In the genomic region with DNA sequence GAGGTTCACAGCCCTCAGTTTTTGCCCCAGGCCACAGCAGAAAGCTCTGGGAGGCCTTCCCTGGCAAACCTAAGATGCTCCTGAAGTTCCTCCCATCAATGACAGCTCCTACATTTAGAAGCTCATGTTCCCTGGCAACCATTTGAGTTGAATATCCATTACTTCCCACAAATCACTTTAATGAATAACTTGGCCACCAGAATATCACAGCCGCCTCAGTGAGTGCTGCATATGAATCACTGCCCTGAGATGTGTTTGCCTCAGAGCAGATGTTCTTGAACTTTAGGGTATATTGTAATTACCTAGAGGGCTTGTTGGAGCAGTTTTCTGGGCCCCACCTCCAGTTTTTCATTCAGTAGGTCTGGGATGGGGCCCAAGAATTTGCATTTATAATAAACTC, we compare ENCODE assay signal across 18 cellular contexts. TPM values are rescaled to one million over a fixed set of nuclear protein-coding genes. Genes with fewer than 3 reads are reported as not detected.
A peak's percentile ranks its signal among the peaks of the same experiment; 100 is the strongest.
DNase-seq lines count a peak whose midpoint lies in the region; ATAC-seq and TF ChIP-seq lines count a peak whose summit lies in the region.
"Had no signal": no experiment of that assay in that cellular context is flagged by ENCODE, and none has a peak within 500 bp of the region (broad histone marks: within the 10 kb centered on the region; RNA-seq: fewer than 3 reads in every experiment).

No MANE protein-coding gene starts in this region.

- no peaks in the 10 kb centered on the region for H3K9me3 Mint-ChIP-seq in activated naive CD4-positive, alpha-beta T cell treated with anti-CD3 and anti-CD28 coated beads for 36 hours
- H3K9me3 Mint-ChIP-seq: activated T-helper 1 cell treated with anti-CD3 and anti-CD28 coated beads, Interleukin-12 subunit alpha, Interleukin-12 subunit beta, Interleukin-2, Interleukin-4 antibody, amounts not matched to agents 30 ng/mL and 10 ng/mL and 1 ng/mL, durations not matched to agents 14 hours and 24 hours and 36 hours had no signal

- H3K27me3 Mint-ChIP-seq in activated naive CD4-positive, alpha-beta T cell treated with anti-CD3 and anti-CD28 coated beads for 36 hours (ENCODE audit: low read depth) = peaks cover 6% of the 10 kb centered on the region
- H3K27me3 Mint-ChIP-seq: activated CD8-positive, alpha-beta T cell treated with anti-CD3 and anti-CD28 coated beads for 36 hours had no signal

- TF ChIP-seq CTCF in astrocyte of the spinal cord (IDR thresholded peaks at IDR 0.05; ENCODE audit: low read depth, low read length) = no peak

- H3K4me1 Mint-ChIP-seq in activated naive CD4-positive, alpha-beta T cell treated with anti-CD3 and anti-CD28 coated beads for 36 hours (ENCODE audit: low read depth) = no peaks in the 10 kb centered on the region
- H3K4me1 Mint-ChIP-seq: stimulated activated memory B cell treated with anti-CD40 and anti-IgM and Interleukin-4, amounts not matched to agents 10 μg/mL and 1 μg/mL and 100 μg/mL, for 72 hours had no signal

- no peaks in the 10 kb centered on the region for H3K36me3 ChIP-seq in GM23248 (ENCODE audit: low read depth)
- H3K36me3 ChIP-seq: BLaER1, heart right ventricle, pancreas had no signal

- CTCF ChIA-PET in activated naive CD4-positive, alpha-beta T cell treated with anti-CD3 and anti-CD28 coated beads for 36 hours (lab: Charles Lee) = no interaction called here

- no peak overlapping the region for H3K4me3 ChIP-seq in GM23248
- no peak overlapping the region for H3K4me3 ChIP-seq in astrocyte of the spinal cord (ENCODE audit: low read depth, low read length)
- H3K4me3 ChIP-seq: BLaER1, heart right ventricle, pancreas had no signal

- peak overlapping the region; percentile 35 for H3K4me2 ChIP-seq in GM23248 (ENCODE audit: unreplicated experiment)

- no peaks in the 10 kb centered on the region for H4K20me1 ChIP-seq in GM23248 (ENCODE audit: insufficient read depth)
- H4K20me1 ChIP-seq: BLaER1 had no signal

- no peaks in the 10 kb centered on the region for H3K27me3 ChIP-seq in GM23248 (replicated peaks; ENCODE audit: insufficient read depth)
- H3K27me3 ChIP-seq: BLaER1, pancreas had no signal

- no peak overlapping the region for H2AFZ ChIP-seq in GM23248

- no peak for ATAC-seq in HG02571 (IDR thresholded peaks at IDR 0.05; ENCODE audit: unreplicated experiment)
- ATAC-seq: activated CD8-positive, alpha-beta T cell treated with anti-CD3 and anti-CD28 coated beads for 36 hours; heart right ventricle had no signal

- H3K4me3 Mint-ChIP-seq in activated naive CD4-positive, alpha-beta T cell treated with anti-CD3 and anti-CD28 coated beads for 36 hours = no peak overlapping the region
- H3K4me3 Mint-ChIP-seq: activated CD8-positive, alpha-beta T cell treated with anti-CD3 and anti-CD28 coated beads for 36 hours; activated T-helper 1 cell treated with anti-CD3 and anti-CD28 coated beads, Interleukin-12 subunit alpha, Interleukin-12 subunit beta, Interleukin-2, Interleukin-4 antibody, amounts not matched to agents 30 ng/mL and 10 ng/mL and 1 ng/mL, durations not matched to agents 14 hours and 24 hours and 36 hours; stimulated activated memory B cell treated with anti-CD40 and anti-IgM and Interleukin-4, amounts not matched to agents 10 μg/mL and 1 μg/mL and 100 μg/mL, for 72 hours had no signal

- intact Hi-C loops in activated naive CD4-positive, alpha-beta T cell treated with anti-CD3 and anti-CD28 coated beads for 36 hours (cut with micrococcal nuclease) = no loop called here

- H3K9me2 ChIP-seq in GM23248 (ENCODE audit: insufficient read depth) = no peaks in the 10 kb centered on the region

- H3K9ac ChIP-seq in GM23248 = no peak overlapping the region
- H3K9ac ChIP-seq: BLaER1 had no signal

- no peaks in the 10 kb centered on the region for H3K36me3 Mint-ChIP-seq in activated naive CD4-positive, alpha-beta T cell treated with anti-CD3 and anti-CD28 coated beads for 36 hours (ENCODE audit: low read depth)
- H3K36me3 Mint-ChIP-seq: stimulated activated memory B cell treated with anti-CD40 and anti-IgM and Interleukin-4, amounts not matched to agents 10 μg/mL and 1 μg/mL and 100 μg/mL, for 72 hours had no signal

- WGBS in GM23248 (ENCODE audit: low coverage in 1 of 2, low lambda C conversion rate in 2 of 2, missing lambda C conversion rate in 2 of 2), 2 experiments = 0% methylated on average over 1 of the region's 1 CpG

- in situ Hi-C loops in GM23248 (cut with MboI) = no loop called here
- in situ Hi-C loops in astrocyte of the spinal cord (cut with HindIII; ENCODE audit: low sequenced_read_pairs) = no loop called here

- no peak overlapping the region for H3K27ac Mint-ChIP-seq in activated naive CD4-positive, alpha-beta T cell treated with anti-CD3 and anti-CD28 coated beads for 36 hours
- H3K27ac Mint-ChIP-seq: activated CD8-positive, alpha-beta T cell treated with anti-CD3 and anti-CD28 coated beads for 36 hours; activated T-helper 1 cell treated with anti-CD3 and anti-CD28 coated beads, Interleukin-12 subunit alpha, Interleukin-12 subunit beta, Interleukin-2, Interleukin-4 antibody, amounts not matched to agents 30 ng/mL and 10 ng/mL and 1 ng/mL, durations not matched to agents 14 hours and 24 hours and 36 hours; stimulated activated memory B cell treated with anti-CD40 and anti-IgM and Interleukin-4, amounts not matched to agents 10 μg/mL and 1 μg/mL and 100 μg/mL, for 72 hours had no signal

- H3K9me3 ChIP-seq in GM23248 (ENCODE audit: low read depth) = no peaks in the 10 kb centered on the region
- H3K9me3 ChIP-seq: pancreas had no signal

- DNase-seq in AG08396 (ENCODE audit: low spot score) = peak; percentile 45
- DNase-seq in GM23248 = peak; percentile 92
- peak; percentile 67 for DNase-seq in astrocyte of the spinal cord (ENCODE audit: low read depth, low spot score)
- peak; percentile 87 for DNase-seq in kidney glomerular epithelial cell (lab: John Stamatoyannopoulos, UW)
- no peak for DNase-seq in dedifferentiated amniotic fluid mesenchymal stem cell (ENCODE audit: extremely low spot score)
- DNase-seq in AML-193 (lab: John Stamatoyannopoulos, UW) = no peak
- DNase-seq in activated naive CD4-positive, alpha-beta T cell treated with anti-CD3 and anti-CD28 coated beads for 36 hours = no peak
- DNase-seq: activated CD8-positive, alpha-beta T cell treated with anti-CD3 and anti-CD28 coated beads for 36 hours; amniotic stem cell; heart right ventricle; NCI-H2081 treated with DMSO at 0.1 percent for 48 hours; NCI-H69; pancreas; small intestine had no signal

- H3K4me1 ChIP-seq in GM23248 (ENCODE audit: insufficient read depth) = peaks cover 13% of the 10 kb centered on the region
- H3K4me1 ChIP-seq: BLaER1, heart right ventricle, pancreas had no signal

- H3K79me2 ChIP-seq in GM23248 (ENCODE audit: insufficient read depth) = no peaks in the 10 kb centered on the region

- peaks cover 16% of the 10 kb centered on the region; the same call in 1 of the 2 replicates for H3F3A ChIP-seq in GM23248 (ENCODE audit: insufficient read depth)

- H3K27ac ChIP-seq in GM23248 = peak overlapping the region; percentile 38
- H3K27ac ChIP-seq: BLaER1, heart right ventricle, pancreas had no signal

RNA-seq across cellular contexts. Expression of gene SLCO2A1, which starts 27.4 kb away (rescaled TPM):
- 0.22 and 0.63 TPM in 2 replicates for total RNA-seq in GM23248 (2014; rRNA removed; shearing (Covaris generic))
- polyA plus RNA-seq in GM23248 (2016; fragmentation: Nextera tagmentation; extraction: Ambion mirVana) = 4.3 and 4.8 TPM in 2 replicates
- total RNA-seq in activated naive CD4-positive, alpha-beta T cell treated with anti-CD3 and anti-CD28 coated beads for 36 hours = not detected
- total RNA-seq: activated CD8-positive, alpha-beta T cell treated with anti-CD3 and anti-CD28 coated beads for 36 hours; activated T-helper 1 cell treated with anti-CD3 and anti-CD28 coated beads, Interleukin-12 subunit alpha, Interleukin-12 subunit beta, Interleukin-2, Interleukin-4 antibody, amounts not matched to agents 30 ng/mL and 10 ng/mL and 1 ng/mL, durations not matched to agents 14 hours and 24 hours and 36 hours had no signal

Comparison
In these comparisons a context has a peak if more than half of its experiments do, and no peak if none do; other contexts are left out.
1. DNase-seq: peak in AG08396 (single experiment), GM23248 (single experiment), astrocyte of the spinal cord (single experiment) and kidney glomerular epithelial cell (single experiment); none in dedifferentiated amniotic fluid mesenchymal stem cell (single experiment), AML-193 (0 of 2) and activated naive CD4-positive, alpha-beta T cell treated with anti-CD3 and anti-CD28 coated beads for 36 hours (single experiment).